ENCODE assay signal across 1 cellular context in the genomic region with DNA sequence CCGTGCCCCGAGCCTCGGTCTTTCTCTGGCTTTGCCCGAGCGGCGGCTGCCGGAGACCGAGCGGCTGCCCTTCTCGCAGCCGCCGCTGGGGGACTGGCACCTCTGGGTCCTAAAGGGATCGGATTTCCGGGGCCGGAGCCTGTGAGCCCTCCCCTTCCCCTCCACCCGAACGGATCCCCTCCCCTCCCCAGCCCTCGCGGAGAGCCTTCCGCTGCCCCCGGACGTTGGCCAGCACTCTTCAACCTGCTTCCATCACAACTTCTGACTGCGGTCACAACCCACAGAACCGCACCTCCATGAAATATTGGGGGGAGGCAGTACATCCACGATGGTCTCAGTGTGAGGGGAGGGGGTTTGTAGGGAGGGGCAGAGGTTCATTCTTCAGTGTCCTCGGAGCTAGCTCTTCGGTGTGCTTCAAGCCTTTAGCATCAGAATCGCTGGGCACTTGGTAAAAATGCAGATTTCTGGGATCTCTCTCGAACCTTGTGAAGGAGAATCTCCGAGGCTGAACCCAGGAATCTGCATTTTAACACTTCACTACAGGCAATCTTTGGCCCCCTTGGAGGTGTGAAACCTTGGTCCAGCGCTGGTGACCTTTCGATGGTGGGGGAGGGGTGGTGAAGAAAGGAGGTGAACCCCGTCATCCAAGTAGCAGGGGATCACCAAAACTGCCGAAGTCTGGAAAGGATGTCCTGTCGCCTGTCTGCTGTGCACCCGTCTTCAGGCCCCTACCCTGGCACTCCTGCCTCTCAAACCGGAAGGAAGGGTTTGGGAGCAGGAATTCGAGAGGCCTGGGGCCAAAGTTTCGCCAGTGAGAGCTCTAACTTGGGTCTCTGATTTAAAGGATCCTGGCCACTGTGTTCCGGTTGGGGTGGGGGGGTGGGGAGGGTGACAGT.
TF ChIP-seq lines count a peak whose summit lies in the region.

No MANE protein-coding gene starts in this region.

TF ChIP-seq in HepG2, 621 proteins besides CTCF, POLR2A, EP300 and RAD21 (continued from another document and continues in another):
- TF ChIP-seq, protein P1, sequence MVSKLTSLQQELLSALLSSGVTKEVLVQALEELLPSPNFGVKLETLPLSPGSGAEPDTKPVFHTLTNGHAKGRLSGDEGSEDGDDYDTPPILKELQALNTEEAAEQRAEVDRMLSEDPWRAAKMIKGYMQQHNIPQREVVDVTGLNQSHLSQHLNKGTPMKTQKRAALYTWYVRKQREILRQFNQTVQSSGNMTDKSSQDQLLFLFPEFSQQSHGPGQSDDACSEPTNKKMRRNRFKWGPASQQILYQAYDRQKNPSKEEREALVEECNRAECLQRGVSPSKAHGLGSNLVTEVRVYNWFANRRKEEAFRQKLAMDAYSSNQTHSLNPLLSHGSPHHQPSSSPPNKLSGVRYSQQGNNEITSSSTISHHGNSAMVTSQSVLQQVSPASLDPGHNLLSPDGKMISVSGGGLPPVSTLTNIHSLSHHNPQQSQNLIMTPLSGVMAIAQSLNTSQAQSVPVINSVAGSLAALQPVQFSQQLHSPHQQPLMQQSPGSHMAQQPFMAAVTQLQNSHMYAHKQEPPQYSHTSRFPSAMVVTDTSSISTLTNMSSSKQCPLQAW (CRISPR knock-in tag; IDR thresholded peaks at IDR 0.05) = 0 out of 2 replicates have a peak, but pooled peaks have one; percentile 42
- TF ChIP-seq ZNF230 (CRISPR knock-in tag; IDR thresholded peaks at IDR 0.05) (no peak), ZNF501 (CRISPR knock-in tag; IDR thresholded peaks at IDR 0.05) (no peak), NR2C2 (CRISPR knock-in tag; IDR thresholded peaks at IDR 0.05; ENCODE audit: borderline replicate concordance) (peak; percentile 17; the same call in 1 of the 2 replicates), YY1 (IDR thresholded peaks at IDR 0.05; ENCODE audit: insufficient read depth, insufficient replicate concordance, low read depth, low read length) (peak; percentile 70), SAP130 (CRISPR knock-in tag; IDR thresholded peaks at IDR 0.05; ENCODE audit: low read depth) (peak; percentile 76), ASH2L (IDR thresholded peaks at IDR 0.05; ENCODE audit: insufficient read length, low read depth, low read length) (peak; percentile 41), KDM1A (CRISPR knock-in tag; IDR thresholded peaks at IDR 0.05) (peak; percentile 50), ZBTB7A (CRISPR knock-in tag; IDR thresholded peaks at IDR 0.05) (no peak), CREB1 (IDR thresholded peaks at IDR 0.05) (no peak), CREB1 (CRISPR knock-in tag; IDR thresholded peaks at IDR 0.05) (no peak), KAT8 (CRISPR knock-in tag; IDR thresholded peaks at IDR 0.05) (peak; percentile 60), RAD51 (IDR thresholded peaks at IDR 0.05; ENCODE audit: borderline replicate concordance) (no peak), HOXA3 (CRISPR knock-in tag; IDR thresholded peaks at IDR 0.05) (peak; percentile 60), KDM5A (IDR thresholded peaks at IDR 0.05; ENCODE audit: borderline replicate concordance, low read length) (no peak), HDAC1 (CRISPR knock-in tag; IDR thresholded peaks at IDR 0.05) (peak; percentile 39; the same call in 1 of the 2 replicates), XRCC5 (optimal IDR thresholded peaks at IDR 0.05; ENCODE audit: low read length) (peak; percentile 77), SALL1 (CRISPR knock-in tag; IDR thresholded peaks at IDR 0.05) (peak; percentile 31; the same call in 1 of the 2 replicates), ZNF333 (CRISPR knock-in tag; IDR thresholded peaks at IDR 0.05; ENCODE audit: borderline replicate concordance) (0 out of 2 replicates have a peak, but pooled peaks have one; percentile 61), DMAP1 (CRISPR knock-in tag; IDR thresholded peaks at IDR 0.05) (peak; percentile 55; the same call in 1 of the 2 replicates), ZMYM4 (CRISPR knock-in tag; IDR thresholded peaks at IDR 0.05) (peak; percentile 51; the same call in 1 of the 2 replicates), HDAC6 (IDR thresholded peaks at IDR 0.05; ENCODE audit: low read depth, low read length) (no peak), ESRRA (CRISPR knock-in tag; IDR thresholded peaks at IDR 0.05; ENCODE audit: low read depth) (peak; percentile 53; the same call in 1 of the 2 replicates), ZNF263 (CRISPR knock-in tag; IDR thresholded peaks at IDR 0.05) (0 out of 2 replicates have a peak, but pooled peaks have one; percentile 35), RARA (CRISPR knock-in tag; IDR thresholded peaks at IDR 0.05) (no peak), PRPF4 (IDR thresholded peaks at IDR 0.05; ENCODE audit: low read depth, low read length, poor library complexity, severe bottlenecking) (no peak), NR2F2 (IDR thresholded peaks at IDR 0.05; ENCODE audit: borderline replicate concordance, low read depth) (no peak), NR3C1 (CRISPR knock-in tag; IDR thresholded peaks at IDR 0.05) (no peak), KLF6 (CRISPR knock-in tag; IDR thresholded peaks at IDR 0.05) (no peak), FOXP1 (IDR thresholded peaks at IDR 0.05) (no peak), FOXP1 (CRISPR knock-in tag; IDR thresholded peaks at IDR 0.05) (no peak), ZNF558 (CRISPR knock-in tag; IDR thresholded peaks at IDR 0.05; ENCODE audit: borderline replicate concordance) (0 out of 2 replicates have a peak, but pooled peaks have one; percentile 56), BORCS8-MEF2B (CRISPR knock-in tag; IDR thresholded peaks at IDR 0.05) (no peak)
- TF ChIP-seq, protein P2, sequence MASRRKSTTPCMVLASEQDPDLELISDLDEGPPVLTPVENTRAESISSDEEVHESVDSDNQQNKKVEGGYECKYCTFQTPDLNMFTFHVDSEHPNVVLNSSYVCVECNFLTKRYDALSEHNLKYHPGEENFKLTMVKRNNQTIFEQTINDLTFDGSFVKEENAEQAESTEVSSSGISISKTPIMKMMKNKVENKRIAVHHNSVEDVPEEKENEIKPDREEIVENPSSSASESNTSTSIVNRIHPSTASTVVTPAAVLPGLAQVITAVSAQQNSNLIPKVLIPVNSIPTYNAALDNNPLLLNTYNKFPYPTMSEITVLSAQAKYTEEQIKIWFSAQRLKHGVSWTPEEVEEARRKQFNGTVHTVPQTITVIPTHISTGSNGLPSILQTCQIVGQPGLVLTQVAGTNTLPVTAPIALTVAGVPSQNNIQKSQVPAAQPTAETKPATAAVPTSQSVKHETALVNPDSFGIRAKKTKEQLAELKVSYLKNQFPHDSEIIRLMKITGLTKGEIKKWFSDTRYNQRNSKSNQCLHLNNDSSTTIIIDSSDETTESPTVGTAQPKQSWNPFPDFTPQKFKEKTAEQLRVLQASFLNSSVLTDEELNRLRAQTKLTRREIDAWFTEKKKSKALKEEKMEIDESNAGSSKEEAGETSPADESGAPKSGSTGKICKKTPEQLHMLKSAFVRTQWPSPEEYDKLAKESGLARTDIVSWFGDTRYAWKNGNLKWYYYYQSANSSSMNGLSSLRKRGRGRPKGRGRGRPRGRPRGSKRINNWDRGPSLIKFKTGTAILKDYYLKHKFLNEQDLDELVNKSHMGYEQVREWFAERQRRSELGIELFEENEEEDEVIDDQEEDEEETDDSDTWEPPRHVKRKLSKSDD (CRISPR knock-in tag; IDR thresholded peaks at IDR 0.05; ENCODE audit: low read depth) = 0 out of 2 replicates have a peak, but pooled peaks have one; percentile 57
- TF ChIP-seq, protein P3, sequence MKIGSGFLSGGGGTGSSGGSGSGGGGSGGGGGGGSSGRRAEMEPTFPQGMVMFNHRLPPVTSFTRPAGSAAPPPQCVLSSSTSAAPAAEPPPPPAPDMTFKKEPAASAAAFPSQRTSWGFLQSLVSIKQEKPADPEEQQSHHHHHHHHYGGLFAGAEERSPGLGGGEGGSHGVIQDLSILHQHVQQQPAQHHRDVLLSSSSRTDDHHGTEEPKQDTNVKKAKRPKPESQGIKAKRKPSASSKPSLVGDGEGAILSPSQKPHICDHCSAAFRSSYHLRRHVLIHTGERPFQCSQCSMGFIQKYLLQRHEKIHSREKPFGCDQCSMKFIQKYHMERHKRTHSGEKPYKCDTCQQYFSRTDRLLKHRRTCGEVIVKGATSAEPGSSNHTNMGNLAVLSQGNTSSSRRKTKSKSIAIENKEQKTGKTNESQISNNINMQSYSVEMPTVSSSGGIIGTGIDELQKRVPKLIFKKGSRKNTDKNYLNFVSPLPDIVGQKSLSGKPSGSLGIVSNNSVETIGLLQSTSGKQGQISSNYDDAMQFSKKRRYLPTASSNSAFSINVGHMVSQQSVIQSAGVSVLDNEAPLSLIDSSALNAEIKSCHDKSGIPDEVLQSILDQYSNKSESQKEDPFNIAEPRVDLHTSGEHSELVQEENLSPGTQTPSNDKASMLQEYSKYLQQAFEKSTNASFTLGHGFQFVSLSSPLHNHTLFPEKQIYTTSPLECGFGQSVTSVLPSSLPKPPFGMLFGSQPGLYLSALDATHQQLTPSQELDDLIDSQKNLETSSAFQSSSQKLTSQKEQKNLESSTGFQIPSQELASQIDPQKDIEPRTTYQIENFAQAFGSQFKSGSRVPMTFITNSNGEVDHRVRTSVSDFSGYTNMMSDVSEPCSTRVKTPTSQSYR (CRISPR knock-in tag; IDR thresholded peaks at IDR 0.05; ENCODE audit: borderline replicate concordance) = peak; percentile 69; the same call in 1 of the 2 replicates
- TF ChIP-seq, protein P4, sequence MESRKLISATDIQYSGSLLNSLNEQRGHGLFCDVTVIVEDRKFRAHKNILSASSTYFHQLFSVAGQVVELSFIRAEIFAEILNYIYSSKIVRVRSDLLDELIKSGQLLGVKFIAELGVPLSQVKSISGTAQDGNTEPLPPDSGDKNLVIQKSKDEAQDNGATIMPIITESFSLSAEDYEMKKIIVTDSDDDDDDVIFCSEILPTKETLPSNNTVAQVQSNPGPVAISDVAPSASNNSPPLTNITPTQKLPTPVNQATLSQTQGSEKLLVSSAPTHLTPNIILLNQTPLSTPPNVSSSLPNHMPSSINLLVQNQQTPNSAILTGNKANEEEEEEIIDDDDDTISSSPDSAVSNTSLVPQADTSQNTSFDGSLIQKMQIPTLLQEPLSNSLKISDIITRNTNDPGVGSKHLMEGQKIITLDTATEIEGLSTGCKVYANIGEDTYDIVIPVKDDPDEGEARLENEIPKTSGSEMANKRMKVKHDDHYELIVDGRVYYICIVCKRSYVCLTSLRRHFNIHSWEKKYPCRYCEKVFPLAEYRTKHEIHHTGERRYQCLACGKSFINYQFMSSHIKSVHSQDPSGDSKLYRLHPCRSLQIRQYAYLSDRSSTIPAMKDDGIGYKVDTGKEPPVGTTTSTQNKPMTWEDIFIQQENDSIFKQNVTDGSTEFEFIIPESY (CRISPR knock-in tag; IDR thresholded peaks at IDR 0.05) = no peak
- TF ChIP-seq, protein P5, sequence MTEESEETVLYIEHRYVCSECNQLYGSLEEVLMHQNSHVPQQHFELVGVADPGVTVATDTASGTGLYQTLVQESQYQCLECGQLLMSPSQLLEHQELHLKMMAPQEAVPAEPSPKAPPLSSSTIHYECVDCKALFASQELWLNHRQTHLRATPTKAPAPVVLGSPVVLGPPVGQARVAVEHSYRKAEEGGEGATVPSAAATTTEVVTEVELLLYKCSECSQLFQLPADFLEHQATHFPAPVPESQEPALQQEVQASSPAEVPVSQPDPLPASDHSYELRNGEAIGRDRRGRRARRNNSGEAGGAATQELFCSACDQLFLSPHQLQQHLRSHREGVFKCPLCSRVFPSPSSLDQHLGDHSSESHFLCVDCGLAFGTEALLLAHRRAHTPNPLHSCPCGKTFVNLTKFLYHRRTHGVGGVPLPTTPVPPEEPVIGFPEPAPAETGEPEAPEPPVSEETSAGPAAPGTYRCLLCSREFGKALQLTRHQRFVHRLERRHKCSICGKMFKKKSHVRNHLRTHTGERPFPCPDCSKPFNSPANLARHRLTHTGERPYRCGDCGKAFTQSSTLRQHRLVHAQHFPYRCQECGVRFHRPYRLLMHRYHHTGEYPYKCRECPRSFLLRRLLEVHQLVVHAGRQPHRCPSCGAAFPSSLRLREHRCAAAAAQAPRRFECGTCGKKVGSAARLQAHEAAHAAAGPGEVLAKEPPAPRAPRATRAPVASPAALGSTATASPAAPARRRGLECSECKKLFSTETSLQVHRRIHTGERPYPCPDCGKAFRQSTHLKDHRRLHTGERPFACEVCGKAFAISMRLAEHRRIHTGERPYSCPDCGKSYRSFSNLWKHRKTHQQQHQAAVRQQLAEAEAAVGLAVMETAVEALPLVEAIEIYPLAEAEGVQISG (CRISPR knock-in tag; IDR thresholded peaks at IDR 0.05) = peak; percentile 44; the same call in 1 of the 2 replicates
- TF ChIP-seq, protein P6, sequence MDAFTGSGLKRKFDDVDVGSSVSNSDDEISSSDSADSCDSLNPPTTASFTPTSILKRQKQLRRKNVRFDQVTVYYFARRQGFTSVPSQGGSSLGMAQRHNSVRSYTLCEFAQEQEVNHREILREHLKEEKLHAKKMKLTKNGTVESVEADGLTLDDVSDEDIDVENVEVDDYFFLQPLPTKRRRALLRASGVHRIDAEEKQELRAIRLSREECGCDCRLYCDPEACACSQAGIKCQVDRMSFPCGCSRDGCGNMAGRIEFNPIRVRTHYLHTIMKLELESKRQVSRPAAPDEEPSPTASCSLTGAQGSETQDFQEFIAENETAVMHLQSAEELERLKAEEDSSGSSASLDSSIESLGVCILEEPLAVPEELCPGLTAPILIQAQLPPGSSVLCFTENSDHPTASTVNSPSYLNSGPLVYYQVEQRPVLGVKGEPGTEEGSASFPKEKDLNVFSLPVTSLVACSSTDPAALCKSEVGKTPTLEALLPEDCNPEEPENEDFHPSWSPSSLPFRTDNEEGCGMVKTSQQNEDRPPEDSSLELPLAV (CRISPR knock-in tag; conservative IDR thresholded peaks at IDR 0.05; ENCODE audit: low read depth) = no peak
- TF ChIP-seq, protein P7, sequence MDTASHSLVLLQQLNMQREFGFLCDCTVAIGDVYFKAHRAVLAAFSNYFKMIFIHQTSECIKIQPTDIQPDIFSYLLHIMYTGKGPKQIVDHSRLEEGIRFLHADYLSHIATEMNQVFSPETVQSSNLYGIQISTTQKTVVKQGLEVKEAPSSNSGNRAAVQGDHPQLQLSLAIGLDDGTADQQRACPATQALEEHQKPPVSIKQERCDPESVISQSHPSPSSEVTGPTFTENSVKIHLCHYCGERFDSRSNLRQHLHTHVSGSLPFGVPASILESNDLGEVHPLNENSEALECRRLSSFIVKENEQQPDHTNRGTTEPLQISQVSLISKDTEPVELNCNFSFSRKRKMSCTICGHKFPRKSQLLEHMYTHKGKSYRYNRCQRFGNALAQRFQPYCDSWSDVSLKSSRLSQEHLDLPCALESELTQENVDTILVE (CRISPR knock-in tag; IDR thresholded peaks at IDR 0.05) = 0 out of 2 replicates have a peak, but pooled peaks have one; percentile 45
- TF ChIP-seq, protein P8, sequence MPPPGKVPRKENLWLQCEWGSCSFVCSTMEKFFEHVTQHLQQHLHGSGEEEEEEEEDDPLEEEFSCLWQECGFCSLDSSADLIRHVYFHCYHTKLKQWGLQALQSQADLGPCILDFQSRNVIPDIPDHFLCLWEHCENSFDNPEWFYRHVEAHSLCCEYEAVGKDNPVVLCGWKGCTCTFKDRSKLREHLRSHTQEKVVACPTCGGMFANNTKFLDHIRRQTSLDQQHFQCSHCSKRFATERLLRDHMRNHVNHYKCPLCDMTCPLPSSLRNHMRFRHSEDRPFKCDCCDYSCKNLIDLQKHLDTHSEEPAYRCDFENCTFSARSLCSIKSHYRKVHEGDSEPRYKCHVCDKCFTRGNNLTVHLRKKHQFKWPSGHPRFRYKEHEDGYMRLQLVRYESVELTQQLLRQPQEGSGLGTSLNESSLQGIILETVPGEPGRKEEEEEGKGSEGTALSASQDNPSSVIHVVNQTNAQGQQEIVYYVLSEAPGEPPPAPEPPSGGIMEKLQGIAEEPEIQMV (CRISPR knock-in tag; IDR thresholded peaks at IDR 0.05; ENCODE audit: low read depth) = 0 out of 2 replicates have a peak, but pooled peaks have one; percentile 74
- TF ChIP-seq, protein P9, sequence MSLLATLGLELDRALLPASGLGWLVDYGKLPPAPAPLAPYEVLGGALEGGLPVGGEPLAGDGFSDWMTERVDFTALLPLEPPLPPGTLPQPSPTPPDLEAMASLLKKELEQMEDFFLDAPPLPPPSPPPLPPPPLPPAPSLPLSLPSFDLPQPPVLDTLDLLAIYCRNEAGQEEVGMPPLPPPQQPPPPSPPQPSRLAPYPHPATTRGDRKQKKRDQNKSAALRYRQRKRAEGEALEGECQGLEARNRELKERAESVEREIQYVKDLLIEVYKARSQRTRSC (CRISPR knock-in tag; IDR thresholded peaks at IDR 0.05; ENCODE audit: low read depth) = no peak
